Comparison of ENCODE assay signal across 1 cellular context in genomic region chr16:84808812-84809211, GRCh38.
TF ChIP-seq lines count a peak whose summit lies in the region.

No MANE protein-coding gene starts in this region.

TF ChIP-seq in K562, 482 proteins besides CTCF, POLR2A, EP300 and RAD21 (continued from another document):
- no peak for TF ChIP-seq ZNF280A (IDR thresholded peaks at IDR 0.05; ENCODE audit: low read depth, partially characterized antibody)
